In genomic region chr4:52751349-52751911, GRCh38 we compare ENCODE assay signal across 8 cellular contexts. TPM values are rescaled to one million over a fixed set of nuclear protein-coding genes. Genes with fewer than 3 reads are reported as not detected.
DNase-seq lines count a peak whose midpoint lies in the region; ATAC-seq and TF ChIP-seq lines count a peak whose summit lies in the region.

TSS of gene ERVMER34-1 (minus strand) at chr4:52751425. CDS start at chr4:52745520, 5,905 bp downstream.

- no peaks in the 10 kb centered on the region for H3K9me3 ChIP-seq in ES-I3 (ENCODE audit: control insufficient read depth, insufficient read depth, low read length)
- no peaks in the 10 kb centered on the region for H3K9me3 ChIP-seq in ectodermal cell (ENCODE audit: control insufficient read depth, low read length)
- no peaks in the 10 kb centered on the region for H3K9me3 ChIP-seq in lower lobe of right lung
- no peaks in the 10 kb centered on the region for H3K9me3 ChIP-seq in thymus (ENCODE audit: control insufficient read depth)

- ATAC-seq in lower lobe of right lung, result peak; percentile 96 to 98
- no peak for ATAC-seq in HG02852 (IDR thresholded peaks at IDR 0.05; ENCODE audit: unreplicated experiment)

- intact Hi-C loops in lower lobe of right lung (cut with DNase I), result no loop called here

- H3K27me3 ChIP-seq in ectodermal cell (ENCODE audit: control insufficient read depth, insufficient read depth, low read length, poor library complexity, severe bottlenecking) (peaks cover 32% of the 10 kb centered on the region), lower lobe of right lung (ENCODE audit: low read depth) (peaks cover 22% of the 10 kb centered on the region), thymus (ENCODE audit: control insufficient read depth, insufficient read depth) (peaks cover 14% of the 10 kb centered on the region)

- no peak for TF ChIP-seq CTCF in lower lobe of right lung (IDR thresholded peaks at IDR 0.05)

- H3K4me1 ChIP-seq in ES-I3 (ENCODE audit: insufficient read depth, low read length) (no peaks in the 10 kb centered on the region), ectodermal cell (ENCODE audit: control insufficient read depth, insufficient read depth, low read length) (no peaks in the 10 kb centered on the region), lower lobe of right lung (peaks cover 16% of the 10 kb centered on the region), thymus (ENCODE audit: control insufficient read depth, insufficient read depth, low read length) (no peaks in the 10 kb centered on the region)

- DNase-seq in RPMI7951 (ENCODE audit: low read depth) (peak; percentile 23), lower lobe of right lung (peak; percentile 80), NCI-H1694 treated with DMSO at 0.1 percent for 48 hours (lab: John Stamatoyannopoulos, UW) (no peak), NCI-H345 (lab: John Stamatoyannopoulos, UW) (no peak)

- H3K36me3 ChIP-seq in ES-I3 (ENCODE audit: insufficient read depth, low read length), result no peaks in the 10 kb centered on the region
- H3K36me3 ChIP-seq in ectodermal cell (ENCODE audit: control insufficient read depth, insufficient read depth, low read length), result no peaks in the 10 kb centered on the region
- no peaks in the 10 kb centered on the region for H3K36me3 ChIP-seq in lower lobe of right lung
- H3K36me3 ChIP-seq in thymus (ENCODE audit: control insufficient read depth, insufficient read depth), result no peaks in the 10 kb centered on the region

- peak within 1 kb of the TSS; percentile 72 for H3K9ac ChIP-seq in ES-I3 (ENCODE audit: low read depth, low read length)

- no peak within 1 kb of the TSS for H3K27ac ChIP-seq in ectodermal cell (ENCODE audit: insufficient read depth, low read depth, low read length, poor library complexity, severe bottlenecking)
- no peak within 1 kb of the TSS for H3K27ac ChIP-seq in lower lobe of right lung
- H3K27ac ChIP-seq in thymus (ENCODE audit: low read depth), result no peak within 1 kb of the TSS

- 7 to 8% methylated on average over 38 of the region's 38 CpGs for WGBS in ectodermal cell, 2 experiments
- WGBS in thymus, result 9% methylated on average over 38 of the region's 38 CpGs

- peak within 1 kb of the TSS; percentile 39 for H3K4me3 ChIP-seq in ectodermal cell (ENCODE audit: insufficient read depth, low read depth, low read length)
- H3K4me3 ChIP-seq in lower lobe of right lung, result peak within 1 kb of the TSS; percentile 64
- peak within 1 kb of the TSS; percentile 19 for H3K4me3 ChIP-seq in thymus (ENCODE audit: low read length)

RNA-seq across cellular contexts. Expression of gene ERVMER34-1, which starts in this region (rescaled TPM):
- 0.12 and 0.39 TPM in 2 replicates for total RNA-seq in RPMI7951 (2014; rRNA removed; shearing (Covaris generic))
- 5.2 TPM for polyA plus RNA-seq in ectodermal cell (2013, experiment 1 of 4)
- polyA plus RNA-seq in ectodermal cell (2013, experiment 2 of 4), result 5.5 TPM
- polyA plus RNA-seq in ectodermal cell (2013, experiment 3 of 4), result 4.8 TPM
- polyA plus RNA-seq in ectodermal cell (2013, experiment 4 of 4), result 4.3 TPM
- total RNA-seq in lower lobe of right lung, result 1.5 TPM
- polyA plus RNA-seq in thymus, result 0.25 TPM

Comparison
In these comparisons a context has a peak if more than half of its experiments do, and no peak if none do; other contexts are left out.
1. Peak in DNase-seq in RPMI7951; RNA of the gene not detected or under 1 TPM.